8 cellular contexts compared by ENCODE assay signal in the genomic region with DNA sequence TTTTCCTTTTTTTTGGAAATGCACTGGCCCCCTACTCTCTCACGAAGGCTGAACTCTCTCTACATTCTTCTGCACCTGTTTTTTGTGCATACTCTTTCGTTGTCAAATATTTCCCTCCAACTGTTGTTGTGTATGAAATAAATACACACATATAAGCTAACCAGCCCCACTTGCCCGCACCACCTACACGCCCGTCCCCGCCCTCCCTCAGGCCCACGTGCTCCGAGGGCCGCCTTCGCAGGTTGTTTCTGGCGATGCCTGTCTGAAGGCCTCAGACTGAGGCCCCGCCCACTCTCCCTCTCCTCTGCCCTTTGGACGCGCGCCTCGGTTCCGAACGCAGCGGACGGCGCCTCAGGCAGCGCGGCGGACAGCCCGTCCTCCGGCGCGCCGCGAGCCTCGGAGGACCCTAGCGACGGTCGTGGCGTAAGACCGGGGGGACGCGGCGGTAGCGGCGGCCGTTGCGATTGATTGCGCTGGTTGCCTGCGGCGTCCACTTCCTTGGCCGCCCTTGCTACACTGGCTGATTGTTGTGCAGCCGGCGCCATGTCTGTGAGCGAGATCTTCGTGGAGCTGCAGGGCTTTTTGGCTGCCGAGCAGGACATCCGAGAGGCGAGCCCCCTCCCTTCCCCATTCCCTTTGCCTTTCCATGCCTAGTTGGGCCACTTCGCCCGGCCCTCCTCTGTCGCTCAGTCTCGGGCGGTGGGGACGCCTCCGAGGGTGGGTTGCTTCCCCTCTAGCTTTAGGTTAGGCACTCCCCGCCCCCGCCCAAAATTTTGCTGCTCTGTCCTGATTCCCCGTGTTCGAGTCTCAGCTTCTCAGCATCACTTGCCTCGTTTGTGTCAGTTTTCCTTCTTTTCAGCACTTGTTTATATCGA. TPM values are rescaled to one million over a fixed set of nuclear protein-coding genes. Genes with fewer than 3 reads are reported as not detected.
DNase-seq lines count a peak whose midpoint lies in the region; ATAC-seq and TF ChIP-seq lines count a peak whose summit lies in the region.

Gene TSN, plus strand, starts transcription at position 415 of the 875 bp plus-strand sequence. Its CDS starts 129 bp downstream, at position 544.

- H3K27me3 ChIP-seq in lung (ENCODE audit: control insufficient read depth, insufficient read depth): no peaks in the 10 kb centered on the region

- peak within 1 kb of the TSS; percentile 81 to 91 for H3K27ac ChIP-seq in lung (ENCODE audit: low read depth in 1 of 2, low read length in 1 of 2)

- H3K9me3 ChIP-seq in lung (ENCODE audit: control insufficient read depth in 2 of 2, insufficient read depth in 1 of 2, low read length in 1 of 2): no peaks in the 10 kb centered on the region

- TF ChIP-seq CTCF in lung (IDR thresholded peaks at IDR 0.05; ENCODE audit: control extremely low read depth, extremely low read depth): no peak

- H3K4me3 ChIP-seq in lung: peak within 1 kb of the TSS; percentile 96

- H3K36me3 ChIP-seq in lung (ENCODE audit: control insufficient read depth in 2 of 2, insufficient read depth in 2 of 2, low read length in 2 of 2): peaks cover 4 to 10% of the 10 kb centered on the region in 2 donors

- peaks cover 4 to 10% of the 10 kb centered on the region in 2 donors for H3K4me1 ChIP-seq in lung (ENCODE audit: control insufficient read depth in 2 of 2, insufficient read depth in 2 of 2, low read length in 2 of 2)

- DNase-seq in COLO829 (ENCODE audit: low spot score) (peak; percentile 87), HT-29 (ENCODE audit: low spot score) (peak; percentile 97), lung (ENCODE audit: low spot score) (peak; percentile 98)
- DNase-seq in NK-92 treated with Interleukin-12 subunit alpha and Interleukin-12 subunit beta, amount 100 ng/mL, for 24 hours (lab: John Stamatoyannopoulos, UW): peak; percentile 95
- DNase-seq in activated CD8-positive, alpha-beta memory T cell treated with anti-CD3 and anti-CD28 coated beads for 24 hours: peak; percentile 97
- DNase-seq in effector CD4-positive, alpha-beta T cell: peak; percentile 95
- DNase-seq in stimulated activated CD4-positive, alpha-beta T cell treated with anti-CD3 and anti-CD28 coated beads, TNF-alpha, amount 100 ng/mL, for 24 hours (ENCODE audit: low read depth in 3 of 3): peak; percentile 94 to 97 (median 97)

- WGBS in lung, 2 donors: 0% methylated on average over 59 to 67 of the region's 67 CpGs

- ATAC-seq in GM21360 (IDR thresholded peaks at IDR 0.05; ENCODE audit: unreplicated experiment) (peak; percentile 100), lung (ENCODE audit: insufficient read depth, low FRiP score) (peak; percentile 100)

RNA-seq across cellular contexts. Expression of gene TSN, which starts in this region (rescaled TPM):
- total RNA-seq in HT-29 (2014; rRNA removed; shearing (Covaris generic)): 31.6 and 43.8 TPM in 2 replicates
- total RNA-seq in lung: 10 to 100 TPM; 50.1 to 53.8 TPM
- polyA plus RNA-seq in lung: 10 to 100 TPM; 20.5 to 28.1 TPM

Comparison
In these comparisons a context has a peak if more than half of its experiments do, and no peak if none do; other contexts are left out.
1. Peak in every context shown above with its lines: DNase-seq, ATAC-seq, H3K4me3 ChIP-seq and H3K27ac ChIP-seq.